ENCODE assay signal across 17 cellular contexts in the genomic region with DNA sequence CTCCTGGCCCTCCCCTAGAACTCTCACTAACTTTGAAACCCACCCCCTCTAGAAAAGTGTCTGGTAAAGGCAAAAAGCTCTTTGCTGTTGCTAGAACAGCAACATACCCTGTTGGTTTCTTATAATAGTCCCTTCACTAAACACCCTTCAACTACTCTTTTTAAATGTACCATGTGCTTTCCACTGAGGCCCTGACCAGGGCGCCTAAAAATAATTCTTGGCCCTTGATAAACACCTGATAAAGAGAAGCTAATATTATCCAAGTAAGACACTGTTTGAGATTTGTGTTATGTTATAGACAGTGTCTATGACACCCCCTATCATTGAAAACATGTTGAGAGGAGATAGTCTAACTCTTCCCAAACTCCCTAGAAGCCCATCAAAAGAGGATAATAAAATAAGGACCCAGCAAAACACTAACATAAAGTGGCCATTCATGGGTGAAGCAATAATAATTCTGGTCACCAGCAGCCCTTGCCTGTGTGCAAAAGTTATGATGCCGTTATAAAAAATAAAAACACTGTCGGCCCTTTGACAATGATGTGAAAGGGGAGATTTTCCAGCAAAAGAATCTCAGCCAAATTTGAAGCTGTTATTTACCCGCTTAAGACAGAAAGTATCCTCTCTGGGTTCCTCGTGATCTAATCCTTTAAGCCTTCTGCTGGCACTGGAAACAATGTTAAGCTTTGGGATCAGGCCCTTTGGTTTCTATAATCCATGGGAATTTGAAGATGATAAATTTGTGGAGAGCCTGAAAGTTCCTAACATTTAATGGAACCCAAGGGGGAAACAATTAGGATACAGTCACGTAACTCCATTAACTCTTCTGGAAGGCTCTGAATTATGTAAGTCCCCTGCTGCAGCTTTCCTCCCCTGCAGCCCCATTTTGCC.
A peak's percentile ranks its signal among the peaks of the same experiment; 100 is the strongest.
DNase-seq lines count a peak whose midpoint lies in the region; ATAC-seq and TF ChIP-seq lines count a peak whose summit lies in the region.
"Had no signal": no experiment of that assay in that cellular context is flagged by ENCODE, and none has a peak within 500 bp of the region (broad histone marks: within the 10 kb centered on the region; RNA-seq: fewer than 3 reads in every experiment).

No MANE protein-coding gene starts in this region.

- H3K4me1 ChIP-seq in colonic mucosa, result no peaks in the 10 kb centered on the region
- H3K4me1 ChIP-seq in foreskin keratinocyte, result no peaks in the 10 kb centered on the region

- H3K27ac ChIP-seq in colonic mucosa, result no peak overlapping the region
- H3K27ac ChIP-seq in foreskin keratinocyte, result no peak overlapping the region
- H3K27ac ChIP-seq: brain microvascular endothelial cell, ovary had no signal

- no peaks in the 10 kb centered on the region for H3K27me3 ChIP-seq in colonic mucosa
- no peaks in the 10 kb centered on the region for H3K27me3 ChIP-seq in foreskin keratinocyte
- H3K27me3 ChIP-seq: brain microvascular endothelial cell, ovary had no signal

- TF ChIP-seq CTCF in colonic mucosa (IDR thresholded peaks at IDR 0.05) (no peak), foreskin keratinocyte (conservative IDR thresholded peaks at IDR 0.05) (no peak)

- intact Hi-C loops in left ventricle myocardium superior (cut with micrococcal nuclease) (no loop called here), colonic mucosa (cut with DNase I) (no loop called here)

- DNase-seq in EH (ENCODE audit: low read depth) (peak; percentile 7), dedifferentiated amniotic fluid mesenchymal stem cell (ENCODE audit: extremely low spot score) (peak; percentile 46), left ventricle myocardium superior (no peak), skeletal muscle cell (ENCODE audit: low read depth) (peak; percentile 23), colonic mucosa (no peak), SK-N-DZ (ENCODE audit: low spot score) (no peak), foreskin keratinocyte (no peak)
- DNase-seq: activated CD4-positive, CD25-positive, alpha-beta regulatory T cell treated with anti-CD3 and anti-CD28 coated beads, Interleukin-2, amount 50 U/mL, for 72 hours; activated naive CD8-positive, alpha-beta T cell treated with anti-CD3 and anti-CD28 coated beads for 36 hours; brain microvascular endothelial cell; CD4-positive, CD25-positive, alpha-beta regulatory T cell; Kasumi-1; NCI-H2171; ovary had no signal

- peak; percentile 82 for ATAC-seq in left ventricle myocardium superior
- ATAC-seq in GM19452 (IDR thresholded peaks at IDR 0.05; ENCODE audit: unreplicated experiment), result no peak
- no peak for ATAC-seq in foreskin keratinocyte
- ATAC-seq: HCT116, Panc1 had no signal

- no peaks in the 10 kb centered on the region for H3K36me3 ChIP-seq in colonic mucosa
- H3K36me3 ChIP-seq: brain microvascular endothelial cell, ovary had no signal

- no peaks in the 10 kb centered on the region for H3K9me3 ChIP-seq in colonic mucosa
- H3K9me3 ChIP-seq: ovary had no signal

- H3K4me3 ChIP-seq in skeletal muscle cell (ENCODE audit: low read depth, low read length), result no peak overlapping the region
- H3K4me3 ChIP-seq in colonic mucosa, result no peak overlapping the region
- H3K4me3 ChIP-seq: ovary had no signal

- no peak overlapping the region for H3K9ac ChIP-seq in colonic mucosa (ENCODE audit: low read depth in 2 of 2, low read length in 2 of 2)

Comparison
In these comparisons a context has a peak if more than half of its experiments do, and no peak if none do; other contexts are left out.
1. DNase-seq: peak in EH (single experiment), dedifferentiated amniotic fluid mesenchymal stem cell (single experiment) and skeletal muscle cell (single experiment); none in left ventricle myocardium superior (single experiment), colonic mucosa (single experiment), SK-N-DZ (single experiment) and foreskin keratinocyte (0 of 2).